Comparison of ENCODE assay signal across 1 cellular context in the genomic region with DNA sequence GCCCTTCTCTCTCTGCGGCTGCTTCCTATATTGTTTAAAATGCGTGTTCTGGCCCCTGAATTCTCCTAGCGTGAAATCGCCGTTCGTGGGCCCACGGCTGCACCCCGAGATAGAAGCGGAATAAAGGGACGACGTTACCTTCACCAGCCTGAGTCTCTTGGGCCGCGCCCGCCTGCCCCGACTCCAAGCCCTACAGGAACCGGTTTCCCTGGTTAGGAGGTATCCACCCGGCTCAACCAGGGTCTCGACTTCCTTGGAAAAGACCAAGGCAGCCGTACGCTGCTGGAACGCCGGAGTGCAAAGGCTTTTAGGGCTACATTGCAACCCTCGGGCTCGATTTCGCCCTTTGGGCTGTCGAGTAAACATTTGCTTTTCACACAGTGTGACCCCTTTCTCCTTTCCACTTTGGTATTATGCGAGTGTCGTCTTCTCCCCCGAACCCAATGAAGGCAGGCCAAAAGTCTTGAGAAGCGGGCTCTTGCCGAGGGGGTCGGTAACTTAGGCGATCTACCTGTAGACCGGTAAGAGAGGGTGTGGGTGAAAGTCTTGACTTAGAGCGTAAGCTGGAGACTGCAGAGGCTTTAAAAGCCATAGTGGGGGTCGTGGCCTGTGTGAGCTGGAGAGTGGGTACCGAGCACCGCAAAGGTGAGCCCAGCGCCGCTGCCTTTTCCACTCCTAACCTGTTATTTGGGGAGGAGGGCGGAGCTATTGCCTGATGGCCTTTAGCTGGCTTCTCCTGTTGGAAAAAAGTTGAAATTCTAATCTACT.
TF ChIP-seq lines count a peak whose summit lies in the region.

No MANE protein-coding gene starts in this region.

TF ChIP-seq in HepG2, 621 proteins besides CTCF, POLR2A, EP300 and RAD21 (continued from another document):
- TF ChIP-seq, protein P1, sequence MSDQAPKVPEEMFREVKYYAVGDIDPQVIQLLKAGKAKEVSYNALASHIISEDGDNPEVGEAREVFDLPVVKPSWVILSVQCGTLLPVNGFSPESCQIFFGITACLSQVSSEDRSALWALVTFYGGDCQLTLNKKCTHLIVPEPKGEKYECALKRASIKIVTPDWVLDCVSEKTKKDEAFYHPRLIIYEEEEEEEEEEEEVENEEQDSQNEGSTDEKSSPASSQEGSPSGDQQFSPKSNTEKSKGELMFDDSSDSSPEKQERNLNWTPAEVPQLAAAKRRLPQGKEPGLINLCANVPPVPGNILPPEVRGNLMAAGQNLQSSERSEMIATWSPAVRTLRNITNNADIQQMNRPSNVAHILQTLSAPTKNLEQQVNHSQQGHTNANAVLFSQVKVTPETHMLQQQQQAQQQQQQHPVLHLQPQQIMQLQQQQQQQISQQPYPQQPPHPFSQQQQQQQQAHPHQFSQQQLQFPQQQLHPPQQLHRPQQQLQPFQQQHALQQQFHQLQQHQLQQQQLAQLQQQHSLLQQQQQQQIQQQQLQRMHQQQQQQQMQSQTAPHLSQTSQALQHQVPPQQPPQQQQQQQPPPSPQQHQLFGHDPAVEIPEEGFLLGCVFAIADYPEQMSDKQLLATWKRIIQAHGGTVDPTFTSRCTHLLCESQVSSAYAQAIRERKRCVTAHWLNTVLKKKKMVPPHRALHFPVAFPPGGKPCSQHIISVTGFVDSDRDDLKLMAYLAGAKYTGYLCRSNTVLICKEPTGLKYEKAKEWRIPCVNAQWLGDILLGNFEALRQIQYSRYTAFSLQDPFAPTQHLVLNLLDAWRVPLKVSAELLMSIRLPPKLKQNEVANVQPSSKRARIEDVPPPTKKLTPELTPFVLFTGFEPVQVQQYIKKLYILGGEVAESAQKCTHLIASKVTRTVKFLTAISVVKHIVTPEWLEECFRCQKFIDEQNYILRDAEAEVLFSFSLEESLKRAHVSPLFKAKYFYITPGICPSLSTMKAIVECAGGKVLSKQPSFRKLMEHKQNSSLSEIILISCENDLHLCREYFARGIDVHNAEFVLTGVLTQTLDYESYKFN (CRISPR knock-in tag; conservative IDR thresholded peaks at IDR 0.05) = no peak
- TF ChIP-seq ZNF609 (CRISPR knock-in tag; IDR thresholded peaks at IDR 0.05; ENCODE audit: borderline replicate concordance) (no peak), WIZ (CRISPR knock-in tag; IDR thresholded peaks at IDR 0.05) (0 out of 2 replicates have a peak, but pooled peaks have one; percentile 5), ZNF781 (CRISPR knock-in tag; IDR thresholded peaks at IDR 0.05; ENCODE audit: borderline replicate concordance, not compliant biosample characterization) (peak; percentile 51), TSC22D2 (CRISPR knock-in tag; IDR thresholded peaks at IDR 0.05; ENCODE audit: borderline replicate concordance) (no peak)
TF ChIP-seq in HepG2: peak in this region for 26.
